8 cellular contexts compared by ENCODE assay signal in genomic region chr2:210195066-210195852, GRCh38. TPM values are rescaled to one million over a fixed set of nuclear protein-coding genes. Genes with fewer than 3 reads are reported as not detected.
A peak's percentile ranks its signal among the peaks of the same experiment; 100 is the strongest.
DNase-seq lines count a peak whose midpoint lies in the region; ATAC-seq, FAIRE-seq and TF ChIP-seq lines count a peak whose summit lies in the region.

No MANE protein-coding gene starts in this region.

- DNase-seq in DND-41 (peak; percentile 13), NCI-H774 (lab: John Stamatoyannopoulos, UW) (peak; percentile 38), bronchial epithelial cell (ENCODE audit: low read depth) (peak; percentile 73), urothelium cell line (ENCODE audit: low spot score) (peak; percentile 32)
- no peak for DNase-seq in stimulated activated CD4-positive, alpha-beta T cell treated with anti-CD3 and anti-CD28 coated beads, Interleukin-2, amount 100 ng/mL, for 24 hours

- no peak overlapping the region for H3K27ac ChIP-seq in DND-41 (ENCODE audit: low read length)
- H3K27ac ChIP-seq in liver (ENCODE audit: low read depth in 1 of 2, low read length in 2 of 2), result peak overlapping the region in 1 of 2 donors; percentile 18

- WGBS in liver, result 13% methylated on average over 8 of the region's 8 CpGs

- H4K20me1 ChIP-seq in DND-41 (ENCODE audit: insufficient read depth, low read length), result no peaks in the 10 kb centered on the region

- no peaks in the 10 kb centered on the region for H3K79me2 ChIP-seq in DND-41 (ENCODE audit: insufficient read depth, low read length)

- H3K27me3 ChIP-seq in DND-41 (ENCODE audit: insufficient read depth, low read length, poor library complexity), result no peaks in the 10 kb centered on the region
- no peaks in the 10 kb centered on the region for H3K27me3 ChIP-seq in bronchial epithelial cell (ENCODE audit: control insufficient read depth, insufficient read depth, low read length)
- no peaks in the 10 kb centered on the region for H3K27me3 ChIP-seq in liver (ENCODE audit: control insufficient read depth in 4 of 4, insufficient read depth in 4 of 4, low read length in 3 of 4)

- H3K4me3 ChIP-seq in DND-41 (ENCODE audit: low read depth in 1 of 2, low read length in 2 of 2), result no peak overlapping the region
- peak overlapping the region; percentile 11 for H3K4me3 ChIP-seq in bronchial epithelial cell (ENCODE audit: low read depth, low read length)
- peak overlapping the region; percentile 38 to 72 (median 68) for H3K4me3 ChIP-seq in liver (ENCODE audit: low read depth in 1 of 3, low read length in 3 of 3)

- ATAC-seq in DND-41 (ENCODE audit: insufficient read depth, low read depth) (peak; percentile 66; the same call in 2 of the 3 replicates), HG02798 (IDR thresholded peaks at IDR 0.05; ENCODE audit: poor library complexity, unreplicated experiment) (peak; percentile 45), GM19455 (IDR thresholded peaks at IDR 0.05; ENCODE audit: unreplicated experiment) (no peak)

- peaks cover 15% of the 10 kb centered on the region for H3K4me1 ChIP-seq in DND-41 (ENCODE audit: insufficient read depth, low read length)
- peaks cover 0 to 13% (median 5%) of the 10 kb centered on the region in 4 donors for H3K4me1 ChIP-seq in liver (ENCODE audit: control insufficient read depth in 4 of 4, insufficient read depth in 4 of 4, low read length in 3 of 4)

- H3K9me3 ChIP-seq in DND-41 (ENCODE audit: insufficient read depth, low read length, severe bottlenecking) (no peaks in the 10 kb centered on the region), liver (ENCODE audit: control insufficient read depth in 4 of 4, low read length in 3 of 4) (no peaks in the 10 kb centered on the region)

- H3K36me3 ChIP-seq in DND-41 (ENCODE audit: insufficient read depth, low read length), result no peaks in the 10 kb centered on the region
- no peaks in the 10 kb centered on the region for H3K36me3 ChIP-seq in bronchial epithelial cell (ENCODE audit: control insufficient read depth, insufficient read depth, low read length)
- H3K36me3 ChIP-seq in liver (ENCODE audit: control insufficient read depth in 4 of 4, insufficient read depth in 3 of 4, low read depth in 1 of 4, low read length in 3 of 4), result no peaks in the 10 kb centered on the region

- H3K9ac ChIP-seq in DND-41 (ENCODE audit: low read depth, low read length) (no peak overlapping the region), liver (ENCODE audit: low read depth in 1 of 2, low read length in 2 of 2) (peak overlapping the region; percentile 54 to 74)

- peak; percentile 88 to 89 for TF ChIP-seq RAD21 in liver (IDR thresholded peaks at IDR 0.05)

- no peak overlapping the region for H2AFZ ChIP-seq in DND-41 (ENCODE audit: low read depth, low read length)

- H3K4me2 ChIP-seq in DND-41 (ENCODE audit: insufficient read depth, low read length), result no peak overlapping the region

- FAIRE-seq in bronchial epithelial cell (lab: Jason Lieb, UNC) (no peak), urothelium cell line (lab: Jason Lieb, UNC) (no peak)

- TF ChIP-seq CTCF in DND-41 (IDR thresholded peaks at IDR 0.05; ENCODE audit: borderline replicate concordance, extremely low read depth, low read length, poor library complexity, severe bottlenecking) (peak; percentile 83), bronchial epithelial cell (IDR thresholded peaks at IDR 0.05; ENCODE audit: insufficient read depth, low read length, severe bottlenecking) (peak; percentile 40), liver (IDR thresholded peaks at IDR 0.05; ENCODE audit: low read depth, low read length, missing input control) (peak; percentile 74)

TF ChIP-seq in liver, 16 proteins besides CTCF, POLR2A, EP300 and RAD21:
- TF ChIP-seq ZBTB33 (IDR thresholded peaks at IDR 0.05) (no peak), ATF3 (IDR thresholded peaks at IDR 0.05) (no peak), HNF4G (IDR thresholded peaks at IDR 0.05) (no peak), MAX (IDR thresholded peaks at IDR 0.05) (no peak), TAF1 (conservative IDR thresholded peaks at IDR 0.05) (no peak), SP1 (IDR thresholded peaks at IDR 0.05) (no peak), FOXA1 (IDR thresholded peaks at IDR 0.05) (no peak), EGR1 (IDR thresholded peaks at IDR 0.05; ENCODE audit: low read depth in 2 of 2) (peak in 1 of 2 donors; percentile 16), REST (IDR thresholded peaks at IDR 0.05) (no peak), GABPA (IDR thresholded peaks at IDR 0.05 in 1 of 2, conservative IDR thresholded peaks at IDR 0.05 in 1 of 2) (no peak), NR2F2 (IDR thresholded peaks at IDR 0.05) (no peak), FOXA2 (IDR thresholded peaks at IDR 0.05) (no peak), JUND (IDR thresholded peaks at IDR 0.05) (no peak), RXRA (IDR thresholded peaks at IDR 0.05) (no peak), HNF4A (conservative IDR thresholded peaks at IDR 0.05) (peak; percentile 19 to 34), YY1 (IDR thresholded peaks at IDR 0.05) (peak; percentile 28)

RNA-seq across cellular contexts. Expression of gene KANSL1L, which starts 24.1 kb away (rescaled TPM):
- 8.7 and 10.2 TPM in 2 replicates for total RNA-seq in bronchial epithelial cell
- total RNA-seq in liver, result 10 to 100 TPM; 18.3 to 31.6 TPM
- polyA plus RNA-seq in liver, result 1 to 10 TPM; 2.1 to 4.4 TPM

RNA-seq across cellular contexts. Expression of gene ACADL, which starts 30.0 kb away (rescaled TPM):
- total RNA-seq in bronchial epithelial cell, result 0.26 and 0.38 TPM in 2 replicates
- 10 to 100 TPM in 1 of 2 donors, 1 to 10 TPM in 1; 1.9 to 19.6 TPM for total RNA-seq in liver
- polyA plus RNA-seq in liver, result 10 to 100 TPM; 10.8 to 22.3 TPM

Comparison
In these comparisons a context has a peak if more than half of its experiments do, and no peak if none do; other contexts are left out.
1. DNase-seq: peak in DND-41 (single experiment), NCI-H774 (single experiment), bronchial epithelial cell (single experiment) and urothelium cell line (single experiment); none in stimulated activated CD4-positive, alpha-beta T cell treated with anti-CD3 and anti-CD28 coated beads, Interleukin-2, amount 100 ng/mL, for 24 hours (0 of 2).
2. H3K4me3 ChIP-seq: peak in bronchial epithelial cell (single experiment) and liver (3 of 3); none in DND-41 (0 of 2).
3. Peak in every context shown above with its lines, with median percentiles within 50 percentile points of each other: CTCF ChIP-seq.